In the genomic region with DNA sequence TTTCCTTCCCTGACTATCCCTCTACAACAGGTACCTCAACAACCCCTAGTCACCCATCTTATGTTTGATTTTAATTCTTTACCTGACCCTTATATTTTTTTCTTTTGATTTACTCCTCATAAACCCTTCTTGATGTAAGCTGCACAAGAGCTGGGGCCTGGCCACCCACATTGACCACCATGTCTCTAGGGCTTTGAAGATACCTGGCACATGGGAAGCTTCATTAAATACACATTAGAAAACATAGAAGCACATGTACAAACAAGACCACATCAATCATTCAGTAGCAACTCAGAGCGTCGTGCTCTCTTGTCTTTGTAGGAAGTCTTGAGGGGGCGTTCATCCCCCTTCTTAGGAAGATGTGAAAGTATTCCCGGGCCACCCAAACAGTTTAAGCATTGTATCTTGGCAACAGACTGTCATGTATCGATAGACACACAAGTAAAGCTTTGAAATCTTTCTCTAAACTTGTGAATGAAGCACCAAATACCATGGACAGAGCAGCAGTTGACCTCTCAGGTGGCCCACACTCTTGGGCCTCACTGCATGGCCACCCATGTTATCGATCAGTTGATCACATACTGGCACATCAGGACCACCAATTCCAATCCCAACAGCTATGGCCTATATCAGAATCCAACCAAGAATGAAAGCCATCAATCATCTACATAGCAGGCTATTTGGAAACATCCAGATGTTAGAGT, we compare ENCODE assay signal across 30 cellular contexts.
"Had no signal": no experiment of that assay in that cellular context is flagged by ENCODE, and none has a peak within 500 bp of the region (broad histone marks: within the 10 kb centered on the region; RNA-seq: fewer than 3 reads in every experiment).

No MANE protein-coding gene starts in this region.

- FAIRE-seq: endometrium, frontal cortex had no signal

- H3K36me3 Mint-ChIP-seq: naive thymus-derived CD8-positive, alpha-beta T cell had no signal

- H3K4me1 ChIP-seq: lower lobe of right lung, testis, upper lobe of left lung, uterus had no signal

- H3K9me3 ChIP-seq: left ventricle myocardium inferior, lower lobe of right lung, ovary, psoas muscle, spleen, testis, tibial artery, upper lobe of left lung, uterus had no signal

- H3K36me3 ChIP-seq: left ventricle myocardium inferior, ovary, uterus had no signal

- H3K4me3 Mint-ChIP-seq: effector memory CD8-positive, alpha-beta T cell; immature natural killer cell; naive thymus-derived CD8-positive, alpha-beta T cell; nephron progenitor cell; stimulated activated memory B cell treated with anti-CD40 and anti-IgM and Interleukin-4, amounts not matched to agents 10 μg/mL and 1 μg/mL and 100 μg/mL, for 72 hours had no signal

- H3K27ac ChIP-seq: coronary artery, left ventricle myocardium inferior, lower lobe of right lung, ovary, psoas muscle, skin epidermis, spleen, testis, tibial artery, upper lobe of left lung, uterus had no signal

- ATAC-seq: effector memory CD8-positive, alpha-beta T cell; left colon; lower lobe of right lung; naive thymus-derived CD8-positive, alpha-beta T cell; right cardiac atrium; stimulated activated memory B cell treated with anti-CD40 and anti-IgM and Interleukin-4, amounts not matched to agents 10 μg/mL and 1 μg/mL and 100 μg/mL, for 72 hours; stimulated activated naive CD8-positive, alpha-beta T cell treated with anti-CD3 and anti-CD28 coated beads, Interleukin-15, Interleukin-2, amounts not matched to agents 100 U/mL and 50 U/mL, for 24 hours had no signal

- H3K4me3 ChIP-seq: coronary artery, left ventricle myocardium inferior, lower lobe of right lung, ovary, psoas muscle, skin epidermis, spleen, testis, tibial artery, upper lobe of left lung, uterus had no signal

- H3K4me1 Mint-ChIP-seq: immature natural killer cell; stimulated activated memory B cell treated with anti-CD40 and anti-IgM and Interleukin-4, amounts not matched to agents 10 μg/mL and 1 μg/mL and 100 μg/mL, for 72 hours had no signal

- H3K27ac Mint-ChIP-seq: effector memory CD8-positive, alpha-beta T cell; immature natural killer cell; nephron progenitor cell; stimulated activated memory B cell treated with anti-CD40 and anti-IgM and Interleukin-4, amounts not matched to agents 10 μg/mL and 1 μg/mL and 100 μg/mL, for 72 hours had no signal

- DNase-seq: dermis blood vessel endothelial cell; effector memory CD8-positive, alpha-beta T cell; erythroblast; hypothalamus; immature natural killer cell; islet precursor cell; kidney glomerular epithelial cell; left colon; left ventricle myocardium inferior; lower lobe of right lung; naive thymus-derived CD8-positive, alpha-beta T cell; nephron progenitor cell; nucleus accumbens; ovary; posterior cingulate gyrus; psoas muscle; right cardiac atrium; spleen; stimulated activated CD4-positive, alpha-beta T cell treated with anti-CD3 and anti-CD28 coated beads, Interleukin-4, amount 100 ng/mL, for 4 hours; stimulated activated naive CD8-positive, alpha-beta T cell treated with anti-CD3 and anti-CD28 coated beads, Interleukin-15, Interleukin-2, amounts not matched to agents 100 U/mL and 50 U/mL, for 24 hours; substantia nigra; testis; upper lobe of left lung; uterus had no signal

- H3K9me3 Mint-ChIP-seq: immature natural killer cell; nephron progenitor cell; stimulated activated memory B cell treated with anti-CD40 and anti-IgM and Interleukin-4, amounts not matched to agents 10 μg/mL and 1 μg/mL and 100 μg/mL, for 72 hours had no signal

- H3K27me3 ChIP-seq: ovary, spleen, testis, tibial artery, upper lobe of left lung, uterus had no signal
